Comparison of ENCODE assay signal across 16 cellular contexts in genomic region chr6:45351076-45351475, GRCh38. TPM values are rescaled to one million over a fixed set of nuclear protein-coding genes. Genes with fewer than 3 reads are reported as not detected.
DNase-seq lines count a peak whose midpoint lies in the region; TF ChIP-seq lines count a peak whose summit lies in the region.
"Had no signal": no experiment of that assay in that cellular context is flagged by ENCODE, and none has a peak within 500 bp of the region (broad histone marks: within the 10 kb centered on the region; RNA-seq: fewer than 3 reads in every experiment).

No MANE protein-coding gene starts in this region.

- peak overlapping the region; percentile 2 for H3K4me3 Mint-ChIP-seq in activated CD4-positive, alpha-beta T cell treated with anti-CD3 and anti-CD28 coated beads, Interleukin-2, amount 10 ng/mL, durations not matched to agents 24 days and 14 days
- peak overlapping the region; percentile 52 for H3K4me3 Mint-ChIP-seq in activated naive CD8-positive, alpha-beta T cell treated with anti-CD3 and anti-CD28 coated beads for 36 hours
- H3K4me3 Mint-ChIP-seq in activated T-cell treated with anti-CD3 and anti-CD28 coated beads, Interleukin-2, amount 50 U/mL, for 24 hours: no peak overlapping the region
- H3K4me3 Mint-ChIP-seq: B cell; CD8-positive, alpha-beta T cell; HFFc6 had no signal

- DNase-seq in activated CD4-positive, alpha-beta T cell treated with anti-CD3 and anti-CD28 coated beads, Interleukin-2, amount 10 ng/mL, durations not matched to agents 24 days and 14 days: no peak
- DNase-seq in activated CD4-positive, alpha-beta T cell treated with anti-CD3 and anti-CD28 coated beads, Interleukin-2, amount 50 U/mL, for 48 hours: no peak
- DNase-seq in activated naive CD8-positive, alpha-beta T cell treated with anti-CD3 and anti-CD28 coated beads for 36 hours: no peak
- no peak for DNase-seq in NCI-H526 treated with DMSO at 0.1 percent for 48 hours (lab: John Stamatoyannopoulos, UW)
- no peak for DNase-seq in activated T-cell treated with anti-CD3 and anti-CD28 coated beads, Interleukin-2, amount 50 U/mL, for 24 hours
- DNase-seq: Calu3; CD8-positive, alpha-beta T cell; DMS79 treated with DMSO at 0.1 percent for 48 hours; GF-D8; GM23248; HCEC 1CT; HFFc6 had no signal

- peaks cover 0 to 5% of the 10 kb centered on the region in 2 experiments; a peak in 1 of 3 replicates for H3K36me3 ChIP-seq in HEK293 (ENCODE audit: control insufficient read depth in 2 of 2, insufficient read depth in 1 of 2, low read length in 2 of 2)
- H3K36me3 ChIP-seq: BLaER1 treated with 17β-estradiol and CSF1 and Interleukin-3, amounts not matched to agents 10 nM and 100 nM had no signal

- H3K9me3 ChIP-seq in HEK293 (ENCODE audit: control insufficient read depth, insufficient read depth, low read depth, low read length): no peaks in the 10 kb centered on the region
- H3K9me3 ChIP-seq: BLaER1 treated with 17β-estradiol and CSF1 and Interleukin-3, amounts not matched to agents 10 nM and 100 nM had no signal

- H3K4me1 ChIP-seq in HEK293 (ENCODE audit: control insufficient read depth, insufficient read depth, low read length): peaks cover 9% of the 10 kb centered on the region

- H3K27ac Mint-ChIP-seq in activated CD4-positive, alpha-beta T cell treated with anti-CD3 and anti-CD28 coated beads, Interleukin-2, amount 10 ng/mL, durations not matched to agents 24 days and 14 days: peak overlapping the region; percentile 6
- H3K27ac Mint-ChIP-seq in activated naive CD8-positive, alpha-beta T cell treated with anti-CD3 and anti-CD28 coated beads for 36 hours: no peak overlapping the region
- no peak overlapping the region for H3K27ac Mint-ChIP-seq in activated T-cell treated with anti-CD3 and anti-CD28 coated beads, Interleukin-2, amount 50 U/mL, for 24 hours
- H3K27ac Mint-ChIP-seq: B cell, HFFc6 had no signal

- CTCF ChIA-PET in HEK293 (lab: Yijun Ruan, JAX): interaction anchor here (0.7 to 1.7 kb wide), 4 partner anchors 10 to 720 kb away, joined by 3 to 7 read pairs (median 3); no protein-coding TSS in a partner anchor

- H3K4me3 ChIP-seq in HEK293 (ENCODE audit: low read depth, low read length): no peak overlapping the region
- H3K4me3 ChIP-seq: BLaER1 treated with 17β-estradiol and CSF1 and Interleukin-3, amounts not matched to agents 10 nM and 100 nM; GM23248 had no signal

- H3K4me1 Mint-ChIP-seq in activated CD4-positive, alpha-beta T cell treated with anti-CD3 and anti-CD28 coated beads, Interleukin-2, amount 10 ng/mL, durations not matched to agents 24 days and 14 days: peaks cover 14% of the 10 kb centered on the region
- peaks cover 30% of the 10 kb centered on the region for H3K4me1 Mint-ChIP-seq in activated naive CD8-positive, alpha-beta T cell treated with anti-CD3 and anti-CD28 coated beads for 36 hours
- H3K4me1 Mint-ChIP-seq in activated T-cell treated with anti-CD3 and anti-CD28 coated beads, Interleukin-2, amount 50 U/mL, for 24 hours (ENCODE audit: low read depth): peaks cover 20% of the 10 kb centered on the region
- H3K4me1 Mint-ChIP-seq: B cell had no signal

- H3K27ac ChIP-seq in HEK293 (ENCODE audit: extremely low read depth, low read depth, low read length): no peak overlapping the region
- H3K27ac ChIP-seq: BLaER1 treated with 17β-estradiol and CSF1 and Interleukin-3, amounts not matched to agents 10 nM and 100 nM; GM23248; HL-60 had no signal

- peaks cover 3% of the 10 kb centered on the region for H3K36me3 Mint-ChIP-seq in activated CD4-positive, alpha-beta T cell treated with anti-CD3 and anti-CD28 coated beads, Interleukin-2, amount 10 ng/mL, durations not matched to agents 24 days and 14 days (ENCODE audit: low read depth)
- H3K36me3 Mint-ChIP-seq in activated naive CD8-positive, alpha-beta T cell treated with anti-CD3 and anti-CD28 coated beads for 36 hours: peaks cover 33% of the 10 kb centered on the region
- peaks cover 31% of the 10 kb centered on the region for H3K36me3 Mint-ChIP-seq in activated T-cell treated with anti-CD3 and anti-CD28 coated beads, Interleukin-2, amount 50 U/mL, for 24 hours (ENCODE audit: low read depth)

- H3K9me3 Mint-ChIP-seq in activated CD4-positive, alpha-beta T cell treated with anti-CD3 and anti-CD28 coated beads, Interleukin-2, amount 10 ng/mL, durations not matched to agents 24 days and 14 days: peaks cover 3% of the 10 kb centered on the region
- no peaks in the 10 kb centered on the region for H3K9me3 Mint-ChIP-seq in activated naive CD8-positive, alpha-beta T cell treated with anti-CD3 and anti-CD28 coated beads for 36 hours
- no peaks in the 10 kb centered on the region for H3K9me3 Mint-ChIP-seq in activated T-cell treated with anti-CD3 and anti-CD28 coated beads, Interleukin-2, amount 50 U/mL, for 24 hours
- H3K9me3 Mint-ChIP-seq: CD8-positive, alpha-beta T cell; HFFc6 had no signal

- intact Hi-C loops in activated CD4-positive, alpha-beta T cell treated with anti-CD3 and anti-CD28 coated beads, Interleukin-2, amount 10 ng/mL, durations not matched to agents 24 days and 14 days (cut with micrococcal nuclease): no loop called here

- no peaks in the 10 kb centered on the region for H3K27me3 Mint-ChIP-seq in activated CD4-positive, alpha-beta T cell treated with anti-CD3 and anti-CD28 coated beads, Interleukin-2, amount 10 ng/mL, durations not matched to agents 24 days and 14 days
- no peaks in the 10 kb centered on the region for H3K27me3 Mint-ChIP-seq in activated naive CD8-positive, alpha-beta T cell treated with anti-CD3 and anti-CD28 coated beads for 36 hours
- H3K27me3 Mint-ChIP-seq in activated T-cell treated with anti-CD3 and anti-CD28 coated beads, Interleukin-2, amount 50 U/mL, for 24 hours: no peaks in the 10 kb centered on the region
- H3K27me3 Mint-ChIP-seq: B cell had no signal

- no peak for TF ChIP-seq CTCF in HEK293 (tag by site-specific recombination; IDR thresholded peaks at IDR 0.05)

- POLR2A ChIA-PET in HEK293 (lab: Yijun Ruan, JAX): no interaction called here

TF ChIP-seq in HEK293, 187 proteins besides CTCF, POLR2A, EP300 and RAD21:
- 0 out of 2 replicates have a peak, but pooled peaks have one; percentile 14 for TF ChIP-seq EGR2 (tag by site-specific recombination; IDR thresholded peaks at IDR 0.05; ENCODE audit: low read depth)
- TF ChIP-seq ZFHX2 (tag by site-specific recombination; conservative IDR thresholded peaks at IDR 0.05): peak; percentile 65
- no peak for TF ChIP-seq PRDM4 (tag by site-specific recombination; IDR thresholded peaks at IDR 0.05)

RNA-seq across cellular contexts. Expression of gene RUNX2, which starts 22.9 kb away (rescaled TPM):
- 17.1 and 18.3 TPM in 2 replicates for total RNA-seq in activated CD4-positive, alpha-beta T cell treated with anti-CD3 and anti-CD28 coated beads, Interleukin-2, amount 10 ng/mL, durations not matched to agents 24 days and 14 days
- 1 to 10 TPM; 4.8 to 5.8 TPM for total RNA-seq in activated naive CD8-positive, alpha-beta T cell treated with anti-CD3 and anti-CD28 coated beads for 36 hours

RNA-seq across cellular contexts. Expression of gene SUPT3H, which starts 26.7 kb away (rescaled TPM):
- total RNA-seq in activated CD4-positive, alpha-beta T cell treated with anti-CD3 and anti-CD28 coated beads, Interleukin-2, amount 10 ng/mL, durations not matched to agents 24 days and 14 days: 12.4 and 13.0 TPM in 2 replicates
- total RNA-seq in activated naive CD8-positive, alpha-beta T cell treated with anti-CD3 and anti-CD28 coated beads for 36 hours: 10 to 100 TPM; 13.6 to 14.4 TPM
